12 cellular contexts compared by ENCODE assay signal in the genomic region with DNA sequence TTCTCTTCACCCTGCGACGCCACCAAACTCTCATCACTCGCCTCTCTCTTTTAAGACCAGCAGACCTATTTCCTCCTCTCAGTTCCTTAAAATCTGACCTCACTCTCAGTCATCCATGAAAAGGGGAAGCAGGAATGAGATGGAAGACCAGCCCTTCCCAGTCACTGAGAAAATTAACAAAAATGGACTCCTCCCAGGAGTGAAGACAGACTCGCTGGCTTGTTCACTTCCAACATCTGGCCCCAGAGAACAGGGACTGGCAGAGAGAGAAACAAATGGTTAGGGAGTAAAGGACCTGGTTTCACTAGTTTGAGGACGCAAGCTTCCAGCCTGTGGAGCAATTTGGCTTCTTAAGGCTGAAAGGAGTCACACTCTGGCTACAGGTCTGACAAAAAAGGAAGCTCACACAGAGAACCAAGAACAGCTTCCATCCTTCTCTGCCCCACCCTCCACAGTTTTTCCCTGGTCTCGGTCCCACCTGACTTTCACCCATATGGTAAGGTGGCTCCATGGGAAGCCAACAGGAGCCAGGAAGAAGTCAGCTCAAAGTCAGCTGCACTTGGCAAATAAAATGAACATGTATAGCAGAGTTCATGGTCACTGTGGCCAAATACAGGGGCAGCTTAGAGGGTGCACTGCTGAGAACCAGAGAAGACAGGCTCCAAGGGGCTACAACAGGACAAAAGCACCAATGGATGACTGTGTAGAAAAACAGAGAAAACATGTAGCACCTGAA. TPM values are rescaled to one million over a fixed set of nuclear protein-coding genes. Genes with fewer than 3 reads are reported as not detected.
DNase-seq lines count a peak whose midpoint lies in the region; ATAC-seq and TF ChIP-seq lines count a peak whose summit lies in the region.
"Had no signal": no experiment of that assay in that cellular context is flagged by ENCODE, and none has a peak within 500 bp of the region (broad histone marks: within the 10 kb centered on the region; RNA-seq: fewer than 3 reads in every experiment).

No MANE protein-coding gene starts in this region.

- H3K36me3 ChIP-seq in OCI-LY3 (replicated peaks; ENCODE audit: low read depth, low read length), result no peaks in the 10 kb centered on the region
- no peaks in the 10 kb centered on the region for H3K36me3 ChIP-seq in HAP-1 (replicated peaks)

- H3K4me1 ChIP-seq in OCI-LY3 (ENCODE audit: low read length) (peaks cover 54% of the 10 kb centered on the region), HAP-1 (peaks cover 29% of the 10 kb centered on the region)

- no peaks in the 10 kb centered on the region for H3K9me3 Mint-ChIP-seq in activated naive CD4-positive, alpha-beta T cell treated with anti-CD3 and anti-CD28 coated beads, Interleukin-2, amount 50 U/mL, for 72 hours

- no peaks in the 10 kb centered on the region for H4K20me1 ChIP-seq in OCI-LY3 (ENCODE audit: insufficient read depth, low read length)

- intact Hi-C loops in Right ventricle myocardium superior (cut with DNase I), result no loop called here

- H3K79me2 ChIP-seq in OCI-LY3 (ENCODE audit: low read length), result no peaks in the 10 kb centered on the region

- TF ChIP-seq CTCF in OCI-LY3 (IDR thresholded peaks at IDR 0.05; ENCODE audit: low read depth, low read length), result no peak

- in situ Hi-C loops in HAP-1 (cut with MboI; ENCODE audit: low sequenced_read_pairs), result no loop called here

- H3K27me3 ChIP-seq in OCI-LY3 (ENCODE audit: low read depth, low read length) (peaks cover 3% of the 10 kb centered on the region; the same call in 1 of the 2 replicates), HAP-1 (ENCODE audit: low read depth) (no peaks in the 10 kb centered on the region)

- peak overlapping the region; percentile 42 for H3K4me2 ChIP-seq in OCI-LY3 (ENCODE audit: low read length)

- H3K4me3 ChIP-seq in OCI-LY3 (ENCODE audit: low read length) (peak overlapping the region; percentile 8; the same call in 1 of the 2 replicates), HAP-1 (no peak overlapping the region)

- H3K9ac ChIP-seq in OCI-LY3 (ENCODE audit: low read length), result no peak overlapping the region

- H3K27ac Mint-ChIP-seq in activated naive CD4-positive, alpha-beta T cell treated with anti-CD3 and anti-CD28 coated beads, Interleukin-2, amount 50 U/mL, for 72 hours, result no peak overlapping the region
- H3K27ac Mint-ChIP-seq: activated CD4-positive, alpha-beta T cell treated with anti-CD3 and anti-CD28 coated beads for 36 hours had no signal

- ATAC-seq in Right ventricle myocardium superior (ENCODE audit: poor library complexity), result peak; percentile 75
- ATAC-seq in activated naive CD4-positive, alpha-beta T cell treated with anti-CD3 and anti-CD28 coated beads, Interleukin-2, amount 50 U/mL, for 72 hours, result no peak
- ATAC-seq in HG02938 (IDR thresholded peaks at IDR 0.05; ENCODE audit: unreplicated experiment), result no peak
- ATAC-seq: activated CD4-positive, alpha-beta T cell treated with anti-CD3 and anti-CD28 coated beads for 36 hours had no signal

- H3K9me3 ChIP-seq in OCI-LY3 (ENCODE audit: insufficient read depth, low read length) (no peaks in the 10 kb centered on the region), HAP-1 (no peaks in the 10 kb centered on the region)

- H3K27ac ChIP-seq in OCI-LY3 (ENCODE audit: low read length), result no peak overlapping the region

- H2AFZ ChIP-seq in OCI-LY3 (ENCODE audit: low read depth, low read length), result 0 out of 2 replicates have a peak overlapping the region, but pooled peaks have one; percentile 0

- DNase-seq in AG20443 (ENCODE audit: low spot score) (peak; percentile 49), Right ventricle myocardium superior (no peak), pons (ENCODE audit: low spot score) (peak; percentile 67), HAP-1 (ENCODE audit: low spot score in 2 of 2) (no peak), epidermal melanocyte (ENCODE audit: insufficient read length, low spot score) (no peak)
- no peak for DNase-seq in activated naive CD4-positive, alpha-beta T cell treated with anti-CD3 and anti-CD28 coated beads, Interleukin-2, amount 50 U/mL, for 72 hours (ENCODE audit: low spot score in 2 of 2)
- DNase-seq: activated CD4-positive, alpha-beta T cell treated with anti-CD3 and anti-CD28 coated beads for 36 hours; central memory CD4-positive, alpha-beta T cell; EL; retina had no signal

- no peaks in the 10 kb centered on the region for H3K36me3 Mint-ChIP-seq in activated naive CD4-positive, alpha-beta T cell treated with anti-CD3 and anti-CD28 coated beads, Interleukin-2, amount 50 U/mL, for 72 hours

RNA-seq across cellular contexts. Expression of gene ITGB5, which starts 57.2 kb away (rescaled TPM):
- total RNA-seq in Right ventricle myocardium superior, result 112 TPM
- 1 to 10 TPM in 1 of 2 donors, under 1 TPM in 1; 0.37 to 1.5 TPM for total RNA-seq in activated naive CD4-positive, alpha-beta T cell treated with anti-CD3 and anti-CD28 coated beads, Interleukin-2, amount 50 U/mL, for 72 hours

Comparison
In these comparisons a context has a peak if more than half of its experiments do, and no peak if none do; other contexts are left out.
1. DNase-seq: peak in AG20443 (single experiment) and pons (single experiment); none in Right ventricle myocardium superior (single experiment), HAP-1 (0 of 2), activated naive CD4-positive, alpha-beta T cell treated with anti-CD3 and anti-CD28 coated beads, Interleukin-2, amount 50 U/mL, for 72 hours (0 of 2) and epidermal melanocyte (single experiment).
2. RNA of gene ITGB5, which starts 57.2 kb away (total RNA-seq): 112 TPM in Right ventricle myocardium superior (single experiment); 0.37 to 1.5 TPM in activated naive CD4-positive, alpha-beta T cell treated with anti-CD3 and anti-CD28 coated beads, Interleukin-2, amount 50 U/mL, for 72 hours; every median in the first group is over 10 times any median in the second.